ENCODE assay signal across 9 cellular contexts in the genomic region with DNA sequence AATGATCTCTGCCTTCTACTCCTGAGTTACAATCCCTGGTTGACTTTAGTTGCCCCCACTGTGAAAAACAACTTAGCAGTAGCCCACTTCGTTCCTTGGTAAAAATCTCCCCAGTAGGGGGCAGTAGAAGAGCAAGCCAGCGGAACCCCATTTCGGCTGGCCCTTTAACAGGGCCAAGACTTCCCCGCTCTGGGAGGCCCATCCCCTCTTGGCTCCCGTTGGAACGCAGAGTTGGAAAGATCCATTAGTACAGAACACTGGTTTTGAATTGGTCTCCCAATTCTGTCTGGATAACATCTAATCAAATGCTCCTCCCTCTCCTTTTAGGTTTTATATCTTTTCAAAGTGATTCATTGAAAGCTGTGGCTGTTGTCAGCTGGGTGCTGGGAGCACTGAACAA.
DNase-seq lines count a peak whose midpoint lies in the region; ATAC-seq and TF ChIP-seq lines count a peak whose summit lies in the region.
"Had no signal": no experiment of that assay in that cellular context is flagged by ENCODE, and none has a peak within 500 bp of the region (broad histone marks: within the 10 kb centered on the region; RNA-seq: fewer than 3 reads in every experiment).

No MANE protein-coding gene starts in this region.

- H3K4me3 ChIP-seq in GM12875 (ENCODE audit: low read depth, low read length): no peak overlapping the region

- peak overlapping the region; percentile 64 for H3K4me3 Mint-ChIP-seq in activated T-helper 1 cell treated with anti-CD3 and anti-CD28 coated beads, Interleukin-12 subunit alpha, Interleukin-12 subunit beta, Interleukin-2, Interleukin-4 antibody, amounts not matched to agents 30 ng/mL and 10 ng/mL and 1 ng/mL, durations not matched to agents 14 hours and 24 hours and 36 hours

- DNase-seq in NCI-H774 (lab: John Stamatoyannopoulos, UW) (peak; percentile 38), inferior parietal cortex (ENCODE audit: extremely low spot score) (peak; percentile 48), 8988T (no peak), COLO668 (lab: John Stamatoyannopoulos, UW; ENCODE audit: unreplicated experiment) (no peak)
- peak; percentile 69 for DNase-seq in activated T-helper 1 cell treated with anti-CD3 and anti-CD28 coated beads, Interleukin-12 subunit alpha, Interleukin-12 subunit beta, Interleukin-2, Interleukin-4 antibody, amounts not matched to agents 30 ng/mL and 10 ng/mL and 1 ng/mL, durations not matched to agents 14 hours and 24 hours and 36 hours (ENCODE audit: low spot score)
- peak; percentile 24 to 72 (median 43) for DNase-seq in stimulated activated CD4-positive, alpha-beta T cell treated with anti-CD3 and anti-CD28 coated beads, TNF-alpha, amount 100 ng/mL, for 48 hours (ENCODE audit: low read depth in 3 of 3)
- DNase-seq: IMR-90 had no signal

- peaks cover 87% of the 10 kb centered on the region for H3K4me1 Mint-ChIP-seq in activated T-helper 1 cell treated with anti-CD3 and anti-CD28 coated beads, Interleukin-12 subunit alpha, Interleukin-12 subunit beta, Interleukin-2, Interleukin-4 antibody, amounts not matched to agents 30 ng/mL and 10 ng/mL and 1 ng/mL, durations not matched to agents 14 hours and 24 hours and 36 hours (ENCODE audit: low read depth)

- TF ChIP-seq CTCF in GM12875 (IDR thresholded peaks at IDR 0.05; ENCODE audit: borderline replicate concordance, insufficient read depth, low read depth, low read length): peak; percentile 59

- H3K9me3 Mint-ChIP-seq in activated T-helper 1 cell treated with anti-CD3 and anti-CD28 coated beads, Interleukin-12 subunit alpha, Interleukin-12 subunit beta, Interleukin-2, Interleukin-4 antibody, amounts not matched to agents 30 ng/mL and 10 ng/mL and 1 ng/mL, durations not matched to agents 14 hours and 24 hours and 36 hours: no peaks in the 10 kb centered on the region

- intact Hi-C loops in activated T-helper 1 cell treated with anti-CD3 and anti-CD28 coated beads, Interleukin-12 subunit alpha, Interleukin-12 subunit beta, Interleukin-2, Interleukin-4 antibody, amounts not matched to agents 30 ng/mL and 10 ng/mL and 1 ng/mL, durations not matched to agents 14 hours and 24 hours and 36 hours (cut with micrococcal nuclease): loop anchor here (1.0 to 10.0 kb wide), 14 partner anchors 31 to 1276 kb away; no protein-coding TSS in a partner anchor

- peaks cover 1% of the 10 kb centered on the region for H3K36me3 Mint-ChIP-seq in activated T-helper 1 cell treated with anti-CD3 and anti-CD28 coated beads, Interleukin-12 subunit alpha, Interleukin-12 subunit beta, Interleukin-2, Interleukin-4 antibody, amounts not matched to agents 30 ng/mL and 10 ng/mL and 1 ng/mL, durations not matched to agents 14 hours and 24 hours and 36 hours (ENCODE audit: low read depth)

- H3K27me3 Mint-ChIP-seq in activated T-helper 1 cell treated with anti-CD3 and anti-CD28 coated beads, Interleukin-12 subunit alpha, Interleukin-12 subunit beta, Interleukin-2, Interleukin-4 antibody, amounts not matched to agents 30 ng/mL and 10 ng/mL and 1 ng/mL, durations not matched to agents 14 hours and 24 hours and 36 hours (ENCODE audit: insufficient read depth): no peaks in the 10 kb centered on the region

- ATAC-seq in GM21737 (IDR thresholded peaks at IDR 0.05; ENCODE audit: unreplicated experiment): no peak

- H3K27ac Mint-ChIP-seq in activated T-helper 1 cell treated with anti-CD3 and anti-CD28 coated beads, Interleukin-12 subunit alpha, Interleukin-12 subunit beta, Interleukin-2, Interleukin-4 antibody, amounts not matched to agents 30 ng/mL and 10 ng/mL and 1 ng/mL, durations not matched to agents 14 hours and 24 hours and 36 hours: peak overlapping the region; percentile 87

Comparison
In these comparisons a context has a peak if more than half of its experiments do, and no peak if none do; other contexts are left out.
1. DNase-seq: peak in NCI-H774 (single experiment), activated T-helper 1 cell treated with anti-CD3 and anti-CD28 coated beads, Interleukin-12 subunit alpha, Interleukin-12 subunit beta, Interleukin-2, Interleukin-4 antibody, amounts not matched to agents 30 ng/mL and 10 ng/mL and 1 ng/mL, durations not matched to agents 14 hours and 24 hours and 36 hours (single experiment), inferior parietal cortex (single experiment) and stimulated activated CD4-positive, alpha-beta T cell treated with anti-CD3 and anti-CD28 coated beads, TNF-alpha, amount 100 ng/mL, for 48 hours (3 of 3); none in 8988T (single experiment) and COLO668 (single experiment).